Comparison of ENCODE assay signal across 8 cellular contexts in genomic region chr3:9771007-9771406, GRCh38. TPM values are rescaled to one million over a fixed set of nuclear protein-coding genes. Genes with fewer than 3 reads are reported as not detected.
DNase-seq lines count a peak whose midpoint lies in the region; ATAC-seq and TF ChIP-seq lines count a peak whose summit lies in the region.
"Not testable (repeated sequence)": the region's sequence is repeated elsewhere in the genome, so short reads cannot be mapped to it uniquely, and the experiment has no call there.

No MANE protein-coding gene starts in this region.

- not testable (repeated sequence) for H3K27me3 Mint-ChIP-seq in CD8-positive, alpha-beta T cell (ENCODE audit: low read depth); activated T-helper 17 cell treated with anti-CD3 and anti-CD28 coated beads, Interleukin-2, amount 50 U/mL, for 72 hours; natural killer cell (ENCODE audit: low read depth in 2 of 2); stimulated activated naive B cell treated with anti-CD40 and anti-IgM and Interleukin-4, amounts not matched to agents 10 μg/mL and 1 μg/mL and 100 μg/mL, for 72 hours; type B pancreatic cell

- CTCF ChIA-PET in CD8-positive, alpha-beta T cell (lab: Charles Lee) = interaction anchor here (1.7 kb wide), 1 partner anchor 11 kb away, joined by 3 read pairs; no protein-coding TSS in a partner anchor

- WGBS in body of pancreas, 2 donors = 95 to 96% methylated on average over 2 of the region's 2 CpGs

- not testable (repeated sequence) for DNase-seq in CD8-positive, alpha-beta T cell; body of pancreas; natural killer cell; stimulated activated naive B cell treated with anti-CD40 and anti-IgM and Interleukin-4, amounts not matched to agents 10 μg/mL and 1 μg/mL and 100 μg/mL, for 72 hours; type B pancreatic cell (ENCODE audit: extremely low spot score, unreplicated experiment)

- H3K27ac Mint-ChIP-seq in CD8-positive, alpha-beta T cell; type B pancreatic cell: not testable (repeated sequence)
- peak overlapping the region; percentile 70 for H3K27ac Mint-ChIP-seq in activated T-helper 17 cell treated with anti-CD3 and anti-CD28 coated beads, Interleukin-2, amount 50 U/mL, for 72 hours
- peak overlapping the region in 1 of 2 donors; percentile 84 for H3K27ac Mint-ChIP-seq in natural killer cell
- H3K27ac Mint-ChIP-seq in stimulated activated naive B cell treated with anti-CD40 and anti-IgM and Interleukin-4, amounts not matched to agents 10 μg/mL and 1 μg/mL and 100 μg/mL, for 72 hours = peak overlapping the region; percentile 89

- H3K36me3 ChIP-seq in CD8-positive, alpha-beta T cell (ENCODE audit: insufficient read depth, low read length); body of pancreas (replicated peaks in 1 of 2; ENCODE audit: insufficient read depth in 1 of 2, low read depth in 2 of 2); iPS-15b (ENCODE audit: control insufficient read depth, insufficient read depth, low read length): not testable (repeated sequence)

- peak overlapping the region; percentile 8 for H3K4me3 Mint-ChIP-seq in CD8-positive, alpha-beta T cell
- H3K4me3 Mint-ChIP-seq in activated T-helper 17 cell treated with anti-CD3 and anti-CD28 coated beads, Interleukin-2, amount 50 U/mL, for 72 hours = peak overlapping the region; percentile 87
- H3K4me3 Mint-ChIP-seq in natural killer cell = peak overlapping the region; percentile 86
- H3K4me3 Mint-ChIP-seq in stimulated activated naive B cell treated with anti-CD40 and anti-IgM and Interleukin-4, amounts not matched to agents 10 μg/mL and 1 μg/mL and 100 μg/mL, for 72 hours = peak overlapping the region; percentile 82 to 87
- peak overlapping the region; percentile 63 for H3K4me3 Mint-ChIP-seq in type B pancreatic cell

- H3K27ac ChIP-seq in CD8-positive, alpha-beta T cell (ENCODE audit: low read depth, low read length) = not testable (repeated sequence)
- H3K27ac ChIP-seq in VCaP (peak overlapping the region; percentile 89), body of pancreas (peak overlapping the region in 3 of 4 donors; percentile 79 to 84 (median 81))

- TF ChIP-seq CTCF in CD8-positive, alpha-beta T cell (IDR thresholded peaks at IDR 0.05); VCaP (conservative IDR thresholded peaks at IDR 0.05); body of pancreas (IDR thresholded peaks at IDR 0.05); natural killer cell (IDR thresholded peaks at IDR 0.05); type B pancreatic cell (conservative IDR thresholded peaks at IDR 0.05): not testable (repeated sequence)

- peaks cover 14% of the 10 kb centered on the region for H3K4me1 Mint-ChIP-seq in CD8-positive, alpha-beta T cell (ENCODE audit: low read depth)
- peaks cover 20% of the 10 kb centered on the region for H3K4me1 Mint-ChIP-seq in activated T-helper 17 cell treated with anti-CD3 and anti-CD28 coated beads, Interleukin-2, amount 50 U/mL, for 72 hours
- peaks cover 35 to 47% of the 10 kb centered on the region in 2 donors for H3K4me1 Mint-ChIP-seq in natural killer cell
- peaks cover 35 to 54% of the 10 kb centered on the region in 2 donors for H3K4me1 Mint-ChIP-seq in stimulated activated naive B cell treated with anti-CD40 and anti-IgM and Interleukin-4, amounts not matched to agents 10 μg/mL and 1 μg/mL and 100 μg/mL, for 72 hours
- H3K4me1 Mint-ChIP-seq in type B pancreatic cell (ENCODE audit: unreplicated experiment) = not testable (repeated sequence)

- intact Hi-C loops in CD8-positive, alpha-beta T cell (cut with DNase I, micrococcal nuclease); body of pancreas (cut with DNase I); natural killer cell (cut with micrococcal nuclease): not testable (repeated sequence)

- ATAC-seq in CD8-positive, alpha-beta T cell; activated T-helper 17 cell treated with anti-CD3 and anti-CD28 coated beads, Interleukin-2, amount 50 U/mL, for 72 hours (replicated peaks); body of pancreas; natural killer cell; stimulated activated naive B cell treated with anti-CD40 and anti-IgM and Interleukin-4, amounts not matched to agents 10 μg/mL and 1 μg/mL and 100 μg/mL, for 72 hours (replicated peaks): not testable (repeated sequence)

- H3K27me3 ChIP-seq in CD8-positive, alpha-beta T cell (ENCODE audit: insufficient read depth, low read length); body of pancreas: not testable (repeated sequence)
- H3K27me3 ChIP-seq in iPS-15b (ENCODE audit: control insufficient read depth, insufficient read depth, low read length) = peaks cover 17% of the 10 kb centered on the region

- H3K9me3 Mint-ChIP-seq in CD8-positive, alpha-beta T cell; activated T-helper 17 cell treated with anti-CD3 and anti-CD28 coated beads, Interleukin-2, amount 50 U/mL, for 72 hours; natural killer cell; stimulated activated naive B cell treated with anti-CD40 and anti-IgM and Interleukin-4, amounts not matched to agents 10 μg/mL and 1 μg/mL and 100 μg/mL, for 72 hours; type B pancreatic cell: not testable (repeated sequence)

- H3K9me3 ChIP-seq in CD8-positive, alpha-beta T cell (ENCODE audit: low read length); body of pancreas; iPS-15b (ENCODE audit: control insufficient read depth, insufficient read depth, low read length): not testable (repeated sequence)

- H3K36me3 Mint-ChIP-seq in CD8-positive, alpha-beta T cell; natural killer cell; type B pancreatic cell: not testable (repeated sequence)
- peaks cover 35% of the 10 kb centered on the region for H3K36me3 Mint-ChIP-seq in activated T-helper 17 cell treated with anti-CD3 and anti-CD28 coated beads, Interleukin-2, amount 50 U/mL, for 72 hours (ENCODE audit: low read depth)
- H3K36me3 Mint-ChIP-seq in stimulated activated naive B cell treated with anti-CD40 and anti-IgM and Interleukin-4, amounts not matched to agents 10 μg/mL and 1 μg/mL and 100 μg/mL, for 72 hours = peaks cover 26 to 28% of the 10 kb centered on the region in 2 donors

- POLR2A ChIA-PET in CD8-positive, alpha-beta T cell (lab: Charles Lee) = interaction anchor here (1.1 to 1.5 kb wide), 2 partner anchors 22 to 162 kb away, joined by 3 to 5 read pairs; partner anchors contain the start of genes ARPC4 and TADA3

- not testable (repeated sequence) for TF ChIP-seq POLR2A in body of pancreas (IDR thresholded peaks at IDR 0.05)

- peaks cover 16% of the 10 kb centered on the region for H3K4me1 ChIP-seq in CD8-positive, alpha-beta T cell (ENCODE audit: insufficient read depth, low read length)
- peaks cover 35% of the 10 kb centered on the region for H3K4me1 ChIP-seq in body of pancreas
- not testable (repeated sequence) for H3K4me1 ChIP-seq in iPS-15b (ENCODE audit: control insufficient read depth, insufficient read depth, low read length)

- not testable (repeated sequence) for H3K9ac ChIP-seq in iPS-15b (ENCODE audit: low read depth, low read length)

- not testable (repeated sequence) for H3K4me3 ChIP-seq in CD8-positive, alpha-beta T cell (ENCODE audit: low read depth, low read length); body of pancreas
- H3K4me3 ChIP-seq in iPS-15b (ENCODE audit: low read depth, low read length) = peak overlapping the region; percentile 77

RNA-seq across cellular contexts. Expression of gene CAMK1, which starts 1.3 kb away (rescaled TPM):
- not detected for total RNA-seq in CD8-positive, alpha-beta T cell
- total RNA-seq in activated T-helper 17 cell treated with anti-CD3 and anti-CD28 coated beads, Interleukin-2, amount 50 U/mL, for 72 hours = 10 to 100 TPM; 23.9 to 75.4 TPM
- 10 to 100 TPM; 10.9 to 34.9 TPM for total RNA-seq in body of pancreas
- 10 to 100 TPM in 1 of 3 donors, 1 to 10 TPM in 2; 7.4 to 20.4 (median 8.7) TPM for total RNA-seq in natural killer cell
- total RNA-seq in type B pancreatic cell (ENCODE audit: low replicate concordance) = 2.7 and 9.1 TPM in 2 replicates

RNA-seq across cellular contexts. Expression of gene OGG1, which starts 21.3 kb away (rescaled TPM):
- total RNA-seq in CD8-positive, alpha-beta T cell = 1 to 10 TPM; 4.9 to 7.9 TPM
- total RNA-seq in activated T-helper 17 cell treated with anti-CD3 and anti-CD28 coated beads, Interleukin-2, amount 50 U/mL, for 72 hours = 10 to 100 TPM; 37.4 to 52.3 TPM
- 10 to 100 TPM; 18.1 to 28.3 TPM for total RNA-seq in body of pancreas
- 10 to 100 TPM; 33.4 to 52.1 (median 34.7) TPM for total RNA-seq in natural killer cell
- total RNA-seq in type B pancreatic cell (ENCODE audit: low replicate concordance) = 22.8 and 40.4 TPM in 2 replicates

RNA-seq across cellular contexts. Expression of gene TADA3, which starts 21.3 kb away (rescaled TPM):
- total RNA-seq in CD8-positive, alpha-beta T cell = 10 to 100 TPM in 1 of 2 experiments, 1 to 10 TPM in 1; 9.5 to 11.0 TPM
- total RNA-seq in activated T-helper 17 cell treated with anti-CD3 and anti-CD28 coated beads, Interleukin-2, amount 50 U/mL, for 72 hours = 10 to 100 TPM; 77.8 to 81.9 TPM
- total RNA-seq in body of pancreas = 10 to 100 TPM; 37.4 to 37.6 TPM
- 10 to 100 TPM; 59.2 to 73.7 (median 69.2) TPM for total RNA-seq in natural killer cell
- 48.4 and 54.3 TPM in 2 replicates for total RNA-seq in type B pancreatic cell (ENCODE audit: low replicate concordance)

RNA-seq across cellular contexts. Expression of gene ARPC4, which starts 21.9 kb away (rescaled TPM):
- 100 to 1,000 TPM in 1 of 2 experiments, 10 to 100 TPM in 1; 97.7 to 104 TPM for total RNA-seq in CD8-positive, alpha-beta T cell
- 100 to 1,000 TPM; 159 to 291 TPM for total RNA-seq in activated T-helper 17 cell treated with anti-CD3 and anti-CD28 coated beads, Interleukin-2, amount 50 U/mL, for 72 hours
- total RNA-seq in body of pancreas = 10 to 100 TPM; 33.6 to 57.1 TPM
- total RNA-seq in natural killer cell = 100 to 1,000 TPM; 282 to 288 (median 285) TPM
- total RNA-seq in type B pancreatic cell (ENCODE audit: low replicate concordance) = 131 and 151 TPM in 2 replicates

RNA-seq across cellular contexts. Expression of gene TTLL3, which starts 39.1 kb away (rescaled TPM):
- 10 to 100 TPM; 44.6 to 46.2 TPM for total RNA-seq in CD8-positive, alpha-beta T cell
- 100 to 1,000 TPM in 1 of 2 donors, 10 to 100 TPM in 1; 55.9 to 123 TPM for total RNA-seq in activated T-helper 17 cell treated with anti-CD3 and anti-CD28 coated beads, Interleukin-2, amount 50 U/mL, for 72 hours
- 10 to 100 TPM; 24.1 to 88.0 TPM for total RNA-seq in body of pancreas
- total RNA-seq in natural killer cell = 100 to 1,000 TPM; 133 to 137 (median 136) TPM
- 25.8 and 42.2 TPM in 2 replicates for total RNA-seq in type B pancreatic cell (ENCODE audit: low replicate concordance)

Comparison
In these comparisons a context has a peak if more than half of its experiments do, and no peak if none do; other contexts are left out.
1. H3K4me3 Mint-ChIP-seq: peak in every context shown above with its lines; median percentile 87 in activated T-helper 17 cell treated with anti-CD3 and anti-CD28 coated beads, Interleukin-2, amount 50 U/mL, for 72 hours; 86 in natural killer cell; 84 in stimulated activated naive B cell treated with anti-CD40 and anti-IgM and Interleukin-4, amounts not matched to agents 10 μg/mL and 1 μg/mL and 100 μg/mL, for 72 hours; 63 in type B pancreatic cell; 8 in CD8-positive, alpha-beta T cell.